ENCODE assay signal across 1 cellular context in the genomic region with DNA sequence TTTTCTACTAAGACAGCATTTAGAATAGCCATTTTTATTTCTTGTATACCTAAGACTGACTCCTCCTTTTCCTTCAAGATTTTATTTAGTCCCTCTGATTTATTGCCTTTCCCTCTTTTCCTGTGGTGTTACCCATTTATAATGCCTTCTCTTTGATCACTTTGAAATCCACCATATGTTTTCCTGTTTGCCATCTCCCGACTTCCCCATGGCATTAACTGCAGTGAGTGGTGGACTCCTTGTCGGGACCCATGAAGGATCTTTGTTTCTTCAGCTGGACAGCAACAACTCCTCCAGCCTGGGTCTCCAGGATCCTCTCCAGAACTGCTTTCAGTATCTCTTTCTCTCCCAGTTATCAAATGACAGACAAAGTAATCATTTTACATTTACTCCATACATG.
TF ChIP-seq lines count a peak whose summit lies in the region.

No MANE protein-coding gene starts in this region.

TF ChIP-seq in GM23338, 12 proteins besides CTCF, POLR2A, EP300 and RAD21 (continued from another document):
- TF ChIP-seq, protein P1, sequence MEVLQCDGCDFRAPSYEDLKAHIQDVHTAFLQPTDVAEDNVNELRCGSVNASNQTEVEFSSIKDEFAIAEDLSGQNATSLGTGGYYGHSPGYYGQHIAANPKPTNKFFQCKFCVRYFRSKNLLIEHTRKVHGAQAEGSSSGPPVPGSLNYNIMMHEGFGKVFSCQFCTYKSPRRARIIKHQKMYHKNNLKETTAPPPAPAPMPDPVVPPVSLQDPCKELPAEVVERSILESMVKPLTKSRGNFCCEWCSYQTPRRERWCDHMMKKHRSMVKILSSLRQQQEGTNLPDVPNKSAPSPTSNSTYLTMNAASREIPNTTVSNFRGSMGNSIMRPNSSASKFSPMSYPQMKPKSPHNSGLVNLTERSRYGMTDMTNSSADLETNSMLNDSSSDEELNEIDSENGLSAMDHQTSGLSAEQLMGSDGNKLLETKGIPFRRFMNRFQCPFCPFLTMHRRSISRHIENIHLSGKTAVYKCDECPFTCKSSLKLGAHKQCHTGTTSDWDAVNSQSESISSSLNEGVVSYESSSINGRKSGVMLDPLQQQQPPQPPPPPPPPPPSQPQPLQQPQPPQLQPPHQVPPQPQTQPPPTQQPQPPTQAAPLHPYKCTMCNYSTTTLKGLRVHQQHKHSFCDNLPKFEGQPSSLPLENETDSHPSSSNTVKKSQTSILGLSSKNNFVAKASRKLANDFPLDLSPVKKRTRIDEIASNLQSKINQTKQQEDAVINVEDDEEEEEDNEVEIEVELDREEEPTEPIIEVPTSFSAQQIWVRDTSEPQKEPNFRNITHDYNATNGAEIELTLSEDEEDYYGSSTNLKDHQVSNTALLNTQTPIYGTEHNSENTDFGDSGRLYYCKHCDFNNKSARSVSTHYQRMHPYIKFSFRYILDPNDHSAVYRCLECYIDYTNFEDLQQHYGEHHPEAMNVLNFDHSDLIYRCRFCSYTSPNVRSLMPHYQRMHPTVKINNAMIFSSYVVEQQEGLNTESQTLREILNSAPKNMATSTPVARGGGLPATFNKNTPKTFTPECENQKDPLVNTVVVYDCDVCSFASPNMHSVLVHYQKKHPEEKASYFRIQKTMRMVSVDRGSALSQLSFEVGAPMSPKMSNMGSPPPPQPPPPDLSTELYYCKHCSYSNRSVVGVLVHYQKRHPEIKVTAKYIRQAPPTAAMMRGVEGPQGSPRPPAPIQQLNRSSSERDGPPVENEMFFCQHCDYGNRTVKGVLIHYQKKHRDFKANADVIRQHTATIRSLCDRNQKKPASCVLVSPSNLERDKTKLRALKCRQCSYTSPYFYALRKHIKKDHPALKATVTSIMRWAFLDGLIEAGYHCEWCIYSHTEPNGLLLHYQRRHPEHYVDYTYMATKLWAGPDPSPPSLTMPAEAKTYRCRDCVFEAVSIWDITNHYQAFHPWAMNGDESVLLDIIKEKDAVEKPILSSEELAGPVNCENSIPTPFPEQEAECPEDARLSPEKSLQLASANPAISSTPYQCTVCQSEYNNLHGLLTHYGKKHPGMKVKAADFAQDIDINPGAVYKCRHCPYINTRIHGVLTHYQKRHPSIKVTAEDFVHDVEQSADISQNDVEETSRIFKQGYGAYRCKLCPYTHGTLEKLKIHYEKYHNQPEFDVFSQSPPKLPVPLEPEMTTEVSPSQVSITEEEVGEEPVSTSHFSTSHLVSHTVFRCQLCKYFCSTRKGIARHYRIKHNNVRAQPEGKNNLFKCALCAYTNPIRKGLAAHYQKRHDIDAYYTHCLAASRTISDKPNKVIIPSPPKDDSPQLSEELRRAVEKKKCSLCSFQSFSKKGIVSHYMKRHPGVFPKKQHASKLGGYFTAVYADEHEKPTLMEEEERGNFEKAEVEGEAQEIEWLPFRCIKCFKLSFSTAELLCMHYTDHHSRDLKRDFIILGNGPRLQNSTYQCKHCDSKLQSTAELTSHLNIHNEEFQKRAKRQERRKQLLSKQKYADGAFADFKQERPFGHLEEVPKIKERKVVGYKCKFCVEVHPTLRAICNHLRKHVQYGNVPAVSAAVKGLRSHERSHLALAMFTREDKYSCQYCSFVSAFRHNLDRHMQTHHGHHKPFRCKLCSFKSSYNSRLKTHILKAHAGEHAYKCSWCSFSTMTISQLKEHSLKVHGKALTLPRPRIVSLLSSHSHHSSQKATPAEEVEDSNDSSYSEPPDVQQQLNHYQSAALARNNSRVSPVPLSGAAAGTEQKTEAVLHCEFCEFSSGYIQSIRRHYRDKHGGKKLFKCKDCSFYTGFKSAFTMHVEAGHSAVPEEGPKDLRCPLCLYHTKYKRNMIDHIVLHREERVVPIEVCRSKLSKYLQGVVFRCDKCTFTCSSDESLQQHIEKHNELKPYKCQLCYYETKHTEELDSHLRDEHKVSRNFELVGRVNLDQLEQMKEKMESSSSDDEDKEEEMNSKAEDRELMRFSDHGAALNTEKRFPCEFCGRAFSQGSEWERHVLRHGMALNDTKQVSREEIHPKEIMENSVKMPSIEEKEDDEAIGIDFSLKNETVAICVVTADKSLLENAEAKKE (CRISPR knock-in tag; IDR thresholded peaks at IDR 0.05): no peak
- TF ChIP-seq REST (IDR thresholded peaks at IDR 0.05; ENCODE audit: unreplicated experiment) (no peak), STAT1 (IDR thresholded peaks at IDR 0.05; ENCODE audit: unreplicated experiment) (no peak), ZNF114 (CRISPR knock-in tag; IDR thresholded peaks at IDR 0.05) (no peak), NANOG (IDR thresholded peaks at IDR 0.05; ENCODE audit: borderline replicate concordance) (no peak), ETS1 (IDR thresholded peaks at IDR 0.05) (no peak)
